ENCODE assay signal across 8 cellular contexts in the genomic region with DNA sequence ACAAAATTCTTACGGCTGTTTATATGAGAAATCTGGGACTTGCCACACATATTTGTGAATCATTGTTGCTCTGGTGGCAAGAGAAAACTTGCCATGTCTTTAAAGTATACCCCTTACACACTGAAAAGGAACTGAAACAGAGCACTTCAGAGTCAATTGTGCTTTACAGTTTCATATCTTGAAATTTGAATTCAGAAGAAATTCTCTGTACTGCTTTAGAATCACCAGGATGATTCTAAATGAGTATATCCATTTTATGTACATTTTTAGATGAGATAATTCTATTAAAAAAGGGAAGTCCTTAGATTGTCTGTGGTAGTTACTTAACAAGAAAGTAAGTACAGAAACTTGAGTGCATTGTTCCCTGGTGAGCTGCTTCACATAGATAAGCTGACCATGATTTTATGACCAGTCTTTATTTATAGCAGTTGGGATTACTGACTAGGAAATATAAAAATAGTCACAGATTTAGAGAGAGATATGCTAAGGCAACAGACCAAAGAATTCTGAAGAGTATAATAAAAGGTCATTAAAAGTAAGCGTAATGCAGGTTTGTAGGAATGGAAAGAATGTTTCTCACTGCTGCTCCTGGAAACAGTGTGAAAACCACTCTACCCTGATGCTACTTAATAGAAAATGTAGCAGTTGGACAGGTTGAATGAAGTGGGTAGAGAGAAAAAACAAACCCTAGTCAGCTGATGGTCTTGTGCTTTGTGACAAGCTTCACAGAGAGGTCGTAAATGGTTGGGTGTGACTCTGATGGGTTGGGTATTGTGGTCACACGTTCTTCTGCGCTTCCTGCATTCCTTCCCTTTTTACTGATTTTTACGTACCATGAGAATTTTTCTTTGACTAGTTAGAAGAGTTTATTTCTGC. TPM values are rescaled to one million over a fixed set of nuclear protein-coding genes. Genes with fewer than 3 reads are reported as not detected.
DNase-seq lines count a peak whose midpoint lies in the region; ATAC-seq and TF ChIP-seq lines count a peak whose summit lies in the region.

No MANE protein-coding gene starts in this region.

- DNase-seq in CD4-positive, alpha-beta memory T cell: peak in 4 of 5 donors; percentile 19 to 41 (median 28)
- peak; percentile 75 to 95 for DNase-seq in SJSA1 (ENCODE audit: low read depth in 1 of 2, low spot score in 2 of 2)
- DNase-seq in esophagus squamous epithelium (lab: John Stamatoyannopoulos, UW): no peak
- no peak for DNase-seq in progenitor cell of endocrine pancreas (ENCODE audit: low spot score, unreplicated experiment)
- DNase-seq in 8988T: no peak
- DNase-seq in activated CD8-positive, alpha-beta memory T cell treated with anti-CD3 and anti-CD28 coated beads, Interleukin-2, amount 50 U/mL, for 4 hours: no peak

- POLR2A ChIA-PET in CD4-positive, alpha-beta memory T cell (lab: Charles Lee; ENCODE audit: partially characterized antibody): interaction anchor here (1.2 kb wide), 1 partner anchor 41 kb away, joined by 5 read pairs; a partner anchor contains a TSS

- H3K4me1 ChIP-seq in CD4-positive, alpha-beta memory T cell (ENCODE audit: insufficient read depth, low read length): peaks cover 27% of the 10 kb centered on the region
- peaks cover 43% of the 10 kb centered on the region for H3K4me1 ChIP-seq in SJSA1 (replicated peaks)
- H3K4me1 ChIP-seq in esophagus squamous epithelium: peaks cover 4 to 75% (median 42%) of the 10 kb centered on the region in 3 donors

- CTCF ChIA-PET in CD4-positive, alpha-beta memory T cell (lab: Charles Lee; ENCODE audit: partially characterized antibody): no interaction called here

- no peak for TF ChIP-seq CTCF in esophagus squamous epithelium (IDR thresholded peaks at IDR 0.05)
- TF ChIP-seq CTCF in progenitor cell of endocrine pancreas (IDR thresholded peaks at IDR 0.05; ENCODE audit: unreplicated experiment): no peak

- intact Hi-C loops in CD4-positive, alpha-beta memory T cell (cut with micrococcal nuclease): loop anchor here (5.0 kb wide), 1 partner anchor 33 kb away; no protein-coding TSS in a partner anchor
- intact Hi-C loops in esophagus squamous epithelium (cut with DNase I): no loop called here

- H3K36me3 Mint-ChIP-seq in CD4-positive, alpha-beta memory T cell: no peaks in the 10 kb centered on the region
- peaks cover 2% of the 10 kb centered on the region for H3K36me3 Mint-ChIP-seq in progenitor cell of endocrine pancreas (ENCODE audit: insufficient read depth)

- 28 to 37% methylated on average over 6 of the region's 6 CpGs for WGBS in esophagus squamous epithelium, 2 donors

- H3K4me1 Mint-ChIP-seq in CD4-positive, alpha-beta memory T cell: peaks cover 22 to 41% (median 33%) of the 10 kb centered on the region in 4 donors
- peaks cover 62% of the 10 kb centered on the region for H3K4me1 Mint-ChIP-seq in progenitor cell of endocrine pancreas (ENCODE audit: low read depth)

- TF ChIP-seq POLR2A in esophagus squamous epithelium (IDR thresholded peaks at IDR 0.05): peak in 1 of 4 donors; percentile 16

- H3K9me3 Mint-ChIP-seq in CD4-positive, alpha-beta memory T cell: no peaks in the 10 kb centered on the region
- H3K9me3 Mint-ChIP-seq in progenitor cell of endocrine pancreas (ENCODE audit: low read depth): no peaks in the 10 kb centered on the region

- no peaks in the 10 kb centered on the region for H3K27me3 ChIP-seq in CD4-positive, alpha-beta memory T cell (ENCODE audit: insufficient read depth, low read length)
- H3K27me3 ChIP-seq in SJSA1 (replicated peaks): no peaks in the 10 kb centered on the region
- H3K27me3 ChIP-seq in esophagus squamous epithelium: no peaks in the 10 kb centered on the region

- peak overlapping the region; percentile 32 to 89 (median 75) for H3K27ac Mint-ChIP-seq in CD4-positive, alpha-beta memory T cell
- peak overlapping the region; percentile 6 for H3K27ac Mint-ChIP-seq in progenitor cell of endocrine pancreas

- no peaks in the 10 kb centered on the region for H3K36me3 ChIP-seq in CD4-positive, alpha-beta memory T cell (ENCODE audit: insufficient read depth, low read length)
- no peaks in the 10 kb centered on the region for H3K36me3 ChIP-seq in SJSA1
- no peaks in the 10 kb centered on the region for H3K36me3 ChIP-seq in esophagus squamous epithelium

- H3K27me3 Mint-ChIP-seq in CD4-positive, alpha-beta memory T cell: no peaks in the 10 kb centered on the region
- no peaks in the 10 kb centered on the region for H3K27me3 Mint-ChIP-seq in progenitor cell of endocrine pancreas

- H3K4me3 Mint-ChIP-seq in CD4-positive, alpha-beta memory T cell: peak overlapping the region; percentile 17 to 83 (median 68)
- H3K4me3 Mint-ChIP-seq in progenitor cell of endocrine pancreas (ENCODE audit: low read depth): no peak overlapping the region

- ATAC-seq in GM19043 (IDR thresholded peaks at IDR 0.05; ENCODE audit: low read depth, unreplicated experiment) (peak; percentile 70), HG03108 (IDR thresholded peaks at IDR 0.05; ENCODE audit: unreplicated experiment) (peak; percentile 74)

- no peak overlapping the region for H3K4me3 ChIP-seq in CD4-positive, alpha-beta memory T cell (ENCODE audit: low read length in 2 of 2)
- H3K4me3 ChIP-seq in SJSA1 (no peak overlapping the region), esophagus squamous epithelium (peak overlapping the region in 1 of 4 donors; percentile 15)

- H3K9me3 ChIP-seq in CD4-positive, alpha-beta memory T cell (ENCODE audit: control insufficient read depth in 1 of 2, low read length in 2 of 2): no peaks in the 10 kb centered on the region
- H3K9me3 ChIP-seq in SJSA1 (replicated peaks): no peaks in the 10 kb centered on the region
- no peaks in the 10 kb centered on the region for H3K9me3 ChIP-seq in esophagus squamous epithelium

- no peak overlapping the region for H3K27ac ChIP-seq in CD4-positive, alpha-beta memory T cell (ENCODE audit: low read depth, low read length)
- H3K27ac ChIP-seq in SJSA1 (peak overlapping the region; percentile 96), esophagus squamous epithelium (peak overlapping the region; percentile 21 to 88 (median 76))

RNA-seq across cellular contexts. Expression of a gene that starts 41.0 kb away (rescaled TPM):
- 1 to 10 TPM; 8.1 to 9.4 TPM for total RNA-seq in CD4-positive, alpha-beta memory T cell
- 1 to 10 TPM; 2.4 to 4.7 TPM for polyA plus RNA-seq in CD4-positive, alpha-beta memory T cell
- total RNA-seq in SJSA1 (2014; rRNA removed; shearing (Covaris generic)): 14.6 and 29.6 TPM in 2 replicates
- total RNA-seq in esophagus squamous epithelium (10 to 100 TPM in 3 of 4 donors, 1 to 10 TPM in 1; 6.0 to 28.8 (median 12.4) TPM), progenitor cell of endocrine pancreas (53.8 and 56.0 TPM in 2 replicates)

Comparison
In these comparisons a context has a peak if more than half of its experiments do, and no peak if none do; other contexts are left out.
1. DNase-seq: peak in CD4-positive, alpha-beta memory T cell (4 of 5) and SJSA1 (2 of 2); none in esophagus squamous epithelium (single experiment), progenitor cell of endocrine pancreas (single experiment), 8988T (single experiment) and activated CD8-positive, alpha-beta memory T cell treated with anti-CD3 and anti-CD28 coated beads, Interleukin-2, amount 50 U/mL, for 4 hours (single experiment).